In the genomic region with DNA sequence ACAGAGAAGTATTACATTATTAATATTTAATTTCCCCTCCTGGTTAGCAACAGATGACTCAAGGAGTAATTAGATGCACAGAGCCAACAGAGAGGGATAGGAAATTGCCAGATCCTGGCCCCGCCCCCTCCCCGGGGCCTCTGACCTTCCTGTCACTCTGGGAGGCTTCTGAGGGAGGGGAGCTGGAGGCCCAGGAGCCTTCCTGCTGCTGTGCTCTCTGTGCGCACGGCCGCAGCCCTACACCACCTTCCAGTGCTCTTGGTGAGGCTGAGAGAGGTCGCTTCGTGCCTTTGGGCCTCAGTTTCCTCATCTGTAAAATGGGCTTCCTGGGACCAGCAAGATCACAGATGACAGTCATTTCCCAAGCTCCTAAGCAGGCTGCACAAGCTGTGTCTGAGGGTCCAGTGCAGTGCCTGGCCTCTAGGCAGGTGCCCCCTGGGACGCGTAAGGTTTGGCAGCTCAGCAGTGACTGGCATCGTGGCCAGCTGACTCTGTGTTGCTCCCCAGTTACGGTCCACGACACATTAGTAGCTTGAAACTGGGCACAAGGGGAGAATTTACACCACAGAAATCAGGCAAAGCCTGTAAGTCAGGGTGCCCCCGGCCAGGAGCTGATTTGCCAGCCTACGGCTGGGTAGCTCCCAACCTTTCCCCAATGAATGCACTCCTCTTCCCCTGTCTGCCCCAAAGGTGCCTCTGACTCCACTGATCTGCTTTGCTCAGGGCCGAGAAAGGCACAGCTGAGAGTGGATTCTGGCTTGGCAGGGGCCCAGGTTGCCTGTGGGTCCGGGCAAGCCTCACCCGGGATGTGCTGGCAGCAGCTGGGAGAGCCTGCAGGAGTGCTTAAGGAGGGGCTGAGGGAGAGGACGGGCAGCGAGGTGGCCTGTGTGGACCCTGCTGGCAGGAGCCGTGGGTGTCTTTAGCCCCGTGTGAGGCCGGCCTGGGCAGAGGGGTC, we compare ENCODE assay signal across 8 cellular contexts. TPM values are rescaled to one million over a fixed set of nuclear protein-coding genes. Genes with fewer than 3 reads are reported as not detected.
DNase-seq lines count a peak whose midpoint lies in the region; ATAC-seq and TF ChIP-seq lines count a peak whose summit lies in the region.

No MANE protein-coding gene starts in this region.

- TF ChIP-seq CTCF in chondrocyte (IDR thresholded peaks at IDR 0.05): no peak

- H3K27ac ChIP-seq in skin epidermis: peak overlapping the region in 12 of 21 experiments; percentile 6 to 97 (median 84)

- H3K9me3 Mint-ChIP-seq in chondrocyte (ENCODE audit: low read depth): no peaks in the 10 kb centered on the region

- H3K4me3 ChIP-seq in skin epidermis: peak overlapping the region in 4 of 7 experiments; percentile 24 to 29 (median 27)

- peaks cover 35% of the 10 kb centered on the region for H3K4me1 Mint-ChIP-seq in chondrocyte (ENCODE audit: low read depth)

- peak; percentile 8 for DNase-seq in NCI-H2196 (lab: John Stamatoyannopoulos, UW; ENCODE audit: unreplicated experiment)
- no peak for DNase-seq in NCI-H2196 treated with DMSO at 0.1 percent for 48 hours (lab: John Stamatoyannopoulos, UW; ENCODE audit: unreplicated experiment)
- DNase-seq in T-helper 9 cell: peak; percentile 49
- DNase-seq in chondrocyte (ENCODE audit: low spot score): peak; percentile 90
- DNase-seq in HT-29 (ENCODE audit: low spot score): no peak

- no peak for ATAC-seq in GM21528 (IDR thresholded peaks at IDR 0.05; ENCODE audit: low FRiP score, unreplicated experiment)
- ATAC-seq in GM19452 (IDR thresholded peaks at IDR 0.05; ENCODE audit: unreplicated experiment): no peak

- H3K27ac Mint-ChIP-seq in chondrocyte (ENCODE audit: unreplicated experiment): peak overlapping the region; percentile 22

- H3K36me3 Mint-ChIP-seq in chondrocyte (ENCODE audit: low read depth): no peaks in the 10 kb centered on the region

- no peak overlapping the region for H3K4me3 Mint-ChIP-seq in chondrocyte (ENCODE audit: unreplicated experiment)

- peaks cover 9% of the 10 kb centered on the region for H3K27me3 Mint-ChIP-seq in chondrocyte (ENCODE audit: low read depth)

RNA-seq across cellular contexts. Expression of a gene that starts 2.3 kb away (rescaled TPM):
- 2.3 to 3.6 TPM (median 2.4 TPM) in 3 replicates for total RNA-seq in chondrocyte
- total RNA-seq in HT-29 (2014; rRNA removed; shearing (Covaris generic)): 0.36 and 0.44 TPM in 2 replicates

Comparison
In these comparisons a context has a peak if more than half of its experiments do, and no peak if none do; other contexts are left out.
1. DNase-seq: peak in NCI-H2196 (single experiment), T-helper 9 cell (single experiment) and chondrocyte (single experiment); none in NCI-H2196 treated with DMSO at 0.1 percent for 48 hours (single experiment) and HT-29 (single experiment).